ENCODE assay signal across 19 cellular contexts in genomic region chr12:68326720-68327119, GRCh38.
"Had no signal": no experiment of that assay in that cellular context is flagged by ENCODE, and none has a peak within 500 bp of the region (broad histone marks: within the 10 kb centered on the region; RNA-seq: fewer than 3 reads in every experiment).

No MANE protein-coding gene starts in this region.

- H3K27ac ChIP-seq: adrenal gland, epithelial cell of prostate, neural progenitor cell, ovary, tibial artery, vagina had no signal

- ATAC-seq: activated CD4-positive, CD25-positive, alpha-beta regulatory T cell treated with anti-CD3 and anti-CD28 coated beads, Interleukin-2, amount 50 U/mL, for 24 hours; activated T-helper 17 cell treated with anti-CD3 and anti-CD28 coated beads, Interleukin-2, amount 50 U/mL, for 72 hours; sciatic nerve had no signal

- H3K9ac ChIP-seq: neural progenitor cell had no signal

- H3K36me3 ChIP-seq: adrenal gland, ovary had no signal

- H3K4me3 ChIP-seq: adrenal gland, lung, neural progenitor cell, ovary, tibial artery, vagina had no signal

- DNase-seq: activated CD4-positive, alpha-beta T cell treated with anti-CD3 and anti-CD28 coated beads, Interleukin-2, amount 50 U/mL, for 1 hour; activated CD8-positive, alpha-beta memory T cell treated with anti-CD3 and anti-CD28 coated beads for 24 hours; activated naive CD4-positive, alpha-beta T cell treated with anti-CD3 and anti-CD28 coated beads, Interleukin-2, amount 10 ng/mL, durations not matched to agents 7 days and 5 days; adrenal gland; central memory CD4-positive, alpha-beta T cell; dermis blood vessel endothelial cell; islet precursor cell; ovary; stimulated activated CD4-positive, alpha-beta T cell treated with anti-CD3 and anti-CD28 coated beads, Interleukin-2, amount 100 ng/mL, for 24 hours; T-helper 1 cell; T1000; tibial artery had no signal

- H3K9me3 ChIP-seq: ovary, tibial artery, vagina had no signal

- H2AFZ ChIP-seq: neural progenitor cell had no signal

- H3K27me3 ChIP-seq: adrenal gland, neural progenitor cell, ovary, tibial artery, vagina had no signal
